In the genomic region with DNA sequence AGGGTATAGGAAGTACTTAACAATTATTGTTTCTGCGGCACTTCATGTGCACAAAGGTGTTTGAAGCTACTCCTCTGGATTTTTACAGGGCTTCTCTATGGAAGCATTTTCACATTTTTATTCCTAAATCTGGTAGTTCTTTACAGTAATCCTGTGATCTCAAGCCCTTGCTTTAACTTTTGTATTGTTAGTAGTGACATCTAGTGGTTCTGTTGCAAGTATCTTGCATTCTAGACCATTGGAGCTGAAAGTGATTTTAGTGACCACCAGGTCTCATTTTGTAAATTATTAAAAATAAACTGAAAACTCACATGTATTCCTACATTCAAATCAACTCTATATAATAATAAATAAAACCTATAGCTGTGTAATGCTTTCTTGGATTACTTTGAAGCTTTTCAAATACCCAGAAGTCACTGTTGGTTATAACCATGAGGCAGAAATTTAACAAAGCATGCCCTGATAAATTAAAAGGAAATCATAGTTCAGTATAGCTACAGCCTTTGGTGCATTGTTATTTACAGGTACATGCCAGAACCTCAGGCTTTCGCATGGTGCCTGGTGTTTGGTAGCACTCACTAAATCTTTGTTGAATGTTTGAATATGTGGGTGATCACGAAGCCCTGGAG, we compare ENCODE assay signal across 8 cellular contexts. TPM values are rescaled to one million over a fixed set of nuclear protein-coding genes. Genes with fewer than 3 reads are reported as not detected.
DNase-seq lines count a peak whose midpoint lies in the region; ATAC-seq and TF ChIP-seq lines count a peak whose summit lies in the region.

No MANE protein-coding gene starts in this region.

- H3K36me3 ChIP-seq in prostate gland, result no peaks in the 10 kb centered on the region

- no peaks in the 10 kb centered on the region for H3K9me3 ChIP-seq in prostate gland

- no peaks in the 10 kb centered on the region for H3K4me1 ChIP-seq in prostate gland (replicated peaks)

- in situ Hi-C loops in astrocyte of the cerebellum (cut with HindIII; ENCODE audit: low sequenced_read_pairs), result no loop called here

- DNase-seq in EH (ENCODE audit: low read depth) (peak; percentile 33), LNCaP clone FGC (ENCODE audit: low read depth) (no peak), astrocyte of the cerebellum (ENCODE audit: low read depth) (peak; percentile 19), medulla oblongata (ENCODE audit: extremely low spot score) (peak; percentile 49), prostate gland (ENCODE audit: low spot score) (no peak), activated gamma-delta T cell treated with Interleukin-2 at 50 U/mL for 16 hours (no peak)

- no peaks in the 10 kb centered on the region for H3K27me3 ChIP-seq in prostate gland (replicated peaks; ENCODE audit: insufficient read depth)

- WGBS in prostate gland, result 80% methylated on average over 3 of the region's 3 CpGs

- H3K4me3 ChIP-seq in LNCaP clone FGC (ENCODE audit: low read depth, low read length), result no peak overlapping the region
- no peak overlapping the region for H3K4me3 ChIP-seq in astrocyte of the cerebellum (ENCODE audit: low read depth, low read length)
- no peak overlapping the region for H3K4me3 ChIP-seq in prostate gland

- no peak overlapping the region for H3K27ac ChIP-seq in prostate gland

- no peak for TF ChIP-seq POLR2A in prostate gland (IDR thresholded peaks at IDR 0.05)

- TF ChIP-seq CTCF in LNCaP clone FGC (IDR thresholded peaks at IDR 0.05; ENCODE audit: control insufficient read depth, extremely low read depth, insufficient read depth) (peak; percentile 58), astrocyte of the cerebellum (IDR thresholded peaks at IDR 0.05; ENCODE audit: low read depth, low read length, missing control alignments) (peak; percentile 51), prostate gland (IDR thresholded peaks at IDR 0.05) (peak in 2 of 4 experiments; percentile 25 to 28)

- ATAC-seq in GM19455 (IDR thresholded peaks at IDR 0.05; ENCODE audit: unreplicated experiment) (no peak), GM21381 (IDR thresholded peaks at IDR 0.05; ENCODE audit: unreplicated experiment) (no peak)

- intact Hi-C loops in prostate gland (cut with DNase I), result no loop called here

RNA-seq across cellular contexts. Expression of gene RPS23, which starts 18.9 kb away (rescaled TPM):
- total RNA-seq in prostate gland, result 1,000 to 10,000 TPM; 1,357 to 2,937 TPM

Comparison
In these comparisons a context has a peak if more than half of its experiments do, and no peak if none do; other contexts are left out.
1. DNase-seq: peak in EH (single experiment), astrocyte of the cerebellum (single experiment) and medulla oblongata (single experiment); none in LNCaP clone FGC (single experiment), prostate gland (single experiment) and activated gamma-delta T cell treated with Interleukin-2 at 50 U/mL for 16 hours (single experiment).